In genomic region chr12:128817115-128818015, GRCh38 we compare ENCODE assay signal across 8 cellular contexts. TPM values are rescaled to one million over a fixed set of nuclear protein-coding genes. Genes with fewer than 3 reads are reported as not detected.
DNase-seq lines count a peak whose midpoint lies in the region; ATAC-seq, FAIRE-seq and TF ChIP-seq lines count a peak whose summit lies in the region.

No MANE protein-coding gene starts in this region.

- intact Hi-C loops in K562 (cut with micrococcal nuclease): no loop called here

- in situ Hi-C loops in G401 (cut with HindIII; ENCODE audit: low sequenced_read_pairs): no loop called here
- in situ Hi-C loops in K562 (cut with MboI): no loop called here

- no peaks in the 10 kb centered on the region for H3K9me3 Mint-ChIP-seq in type B pancreatic cell

- CTCF ChIA-PET in K562 (lab: Yijun Ruan, JAX; ENCODE audit: low intra/inter-chr PET ratio): no interaction called here

- H3K36me3 ChIP-seq in K562 (ENCODE audit: control insufficient read depth, insufficient read depth, low read length): peaks cover 53% of the 10 kb centered on the region; the same call in 2 of the 3 replicates

- BruUV-seq in K562 (replicated peaks; lab: Mats Ljungman, UMichigan): no TSS peak

- 34% methylated on average over 8 of the region's 8 CpGs for WGBS in K562 (ENCODE audit: insufficient coverage, low coverage, missing lambda C conversion rate)

- peak overlapping the region; percentile 82 for H3K27ac Mint-ChIP-seq in type B pancreatic cell

- no peak for TF ChIP-seq RAD21 in K562 (CRISPR knock-in tag; conservative IDR thresholded peaks at IDR 0.05 in 1 of 2, IDR thresholded peaks at IDR 0.05 in 1 of 2)

- no peaks in the 10 kb centered on the region for H3K9me3 ChIP-seq in K562 (replicated peaks; ENCODE audit: control insufficient read depth, insufficient read depth, low read depth, low read length)

- no peaks in the 10 kb centered on the region for H3K27me3 Mint-ChIP-seq in type B pancreatic cell

- H3K79me2 ChIP-seq in K562 (ENCODE audit: control insufficient read depth, insufficient read depth, low read length): peaks cover 88% of the 10 kb centered on the region

- peaks cover 13% of the 10 kb centered on the region for H4K20me1 ChIP-seq in K562 (replicated peaks; ENCODE audit: control insufficient read depth, insufficient read depth, low read length)

- no peak for TF ChIP-seq CTCF in K562 (IDR thresholded peaks at IDR 0.05 in 2 of 3, conservative IDR thresholded peaks at IDR 0.05 in 1 of 3; ENCODE audit: insufficient read depth in 2 of 3, low read depth in 1 of 3, low read length in 3 of 3)
- no peak for TF ChIP-seq CTCF in type B pancreatic cell (conservative IDR thresholded peaks at IDR 0.05)

- FAIRE-seq in K562 (lab: Jason Lieb, UNC): peak; percentile 42

- no peak overlapping the region for H3K4me3 ChIP-seq in K562

- peaks cover 46% of the 10 kb centered on the region for H3K4me1 Mint-ChIP-seq in type B pancreatic cell (ENCODE audit: unreplicated experiment)

- H3K4me1 ChIP-seq in K562 (replicated peaks in 1 of 2; ENCODE audit: control insufficient read depth in 2 of 2, insufficient read depth in 2 of 2, low read length in 2 of 2): peaks cover 12% of the 10 kb centered on the region in 2 experiments; a peak in 4 of 5 replicates

- H2AFZ ChIP-seq in K562 (ENCODE audit: low read depth, low read length): no peak overlapping the region

- ATAC-seq in GM21381 (IDR thresholded peaks at IDR 0.05; ENCODE audit: unreplicated experiment) (peak; percentile 37), K562 (peak; percentile 64), left lobe of liver (peak; percentile 92)

- H3K27me3 ChIP-seq in K562 (ENCODE audit: control insufficient read depth in 2 of 2, insufficient read depth in 2 of 2, low read length in 2 of 2): no peaks in the 10 kb centered on the region

- peak overlapping the region; percentile 34; the same call in 1 of the 2 replicates for H3K4me2 ChIP-seq in K562 (ENCODE audit: insufficient read depth, low read length)

- peak; percentile 83 for DNase-seq in G401 (ENCODE audit: low spot score)
- peak; percentile 60 for DNase-seq in HK-2 (ENCODE audit: unreplicated experiment)
- peak in 1 of 4 experiments; percentile 17 for DNase-seq in K562 (ENCODE audit: extremely low read depth in 1 of 4, low spot score in 3 of 4)
- DNase-seq in left lobe of liver (ENCODE audit: low spot score): peak; percentile 76
- DNase-seq in type B pancreatic cell (ENCODE audit: extremely low spot score, unreplicated experiment): no peak
- no peak for DNase-seq in RKO (ENCODE audit: low spot score)
- no peak for DNase-seq in DMS79 (lab: John Stamatoyannopoulos, UW)

- no peak for TF ChIP-seq EP300 in K562 (IDR thresholded peaks at IDR 0.05; ENCODE audit: low read length)

- POLR2A ChIA-PET in K562 (lab: Yijun Ruan, JAX): no interaction called here

- peak overlapping the region in 1 of 2 experiments; percentile 32; a peak in 1 of 4 replicates for H3K9ac ChIP-seq in K562 (ENCODE audit: insufficient read depth in 1 of 2, low read depth in 2 of 2, low read length in 2 of 2)

- H3K9me1 ChIP-seq in K562 (ENCODE audit: control insufficient read depth, insufficient read depth, low read length): peaks cover 3% of the 10 kb centered on the region

- no peak for TF ChIP-seq POLR2A in K562 (conservative IDR thresholded peaks at IDR 0.05)

- H3K4me3 Mint-ChIP-seq in type B pancreatic cell: peak overlapping the region; percentile 12

- H3K36me3 Mint-ChIP-seq in type B pancreatic cell: peaks cover 36% of the 10 kb centered on the region

- H3K27ac ChIP-seq in K562 (ENCODE audit: extremely low read depth, low read depth, low read length): no peak overlapping the region

TF ChIP-seq in K562, 482 proteins besides CTCF, POLR2A, EP300 and RAD21:
- TF ChIP-seq ATF3 (IDR thresholded peaks at IDR 0.05) (peak; percentile 66), ATF3 (CRISPR knock-in tag; conservative IDR thresholded peaks at IDR 0.05) (no peak), GMEB1 (CRISPR knock-in tag; IDR thresholded peaks at IDR 0.05) (no peak), NFE2 (IDR thresholded peaks at IDR 0.05; ENCODE audit: low read depth) (peak; percentile 63), JUN (IDR thresholded peaks at IDR 0.05; ENCODE audit: borderline replicate concordance, low read depth, low read length) (0 out of 2 replicates have a peak, but pooled peaks have one; percentile 32), JUN (CRISPR knock-in tag; IDR thresholded peaks at IDR 0.05; ENCODE audit: borderline replicate concordance) (no peak), FOXM1 (IDR thresholded peaks at IDR 0.05; ENCODE audit: low read depth) (no peak), FOXM1 (CRISPR knock-in tag; IDR thresholded peaks at IDR 0.05; ENCODE audit: low read depth) (no peak)

RNA-seq across cellular contexts. Expression of gene SLC15A4, which starts 6.4 kb away (rescaled TPM):
- total RNA-seq in G401 (2014; rRNA removed; shearing (Covaris generic)): 32.8 and 48.6 TPM in 2 replicates
- total RNA-seq in K562 (2011; cell fraction: chromatin; rRNA removed; ENCODE audit: low replicate concordance): 82.4 and 101 TPM in 2 replicates
- 67.8 and 70.2 TPM in 2 replicates for total RNA-seq in K562 (2011; cell fraction: nucleolus; rRNA removed)
- 84.8 and 86.1 TPM in 2 replicates for total RNA-seq in K562 (2011; cell fraction: nucleoplasm; rRNA removed)
- 10.0 and 13.3 TPM in 2 replicates for total RNA-seq in K562 (2014; rRNA removed)
- total RNA-seq in K562 (2014; rRNA removed; fragmentation: Illumina TruSeq; extraction: Trizol): 11.2 and 11.6 TPM in 2 replicates
- 10.8 and 11.6 TPM in 2 replicates for total RNA-seq in K562 (2015; rRNA removed; fragmentation: Illumina TruSeq; extraction: Trizol)
- total RNA-seq in K562 (2021): 11.6 and 13.0 TPM in 2 replicates
- polyA plus RNA-seq in K562 (2011; rRNA removed): 20.1 and 20.8 TPM in 2 replicates
- 15.5 and 16.4 TPM in 2 replicates for polyA plus RNA-seq in K562 (2011; cell fraction: cytosol; rRNA removed)
- polyA plus RNA-seq in K562 (2011; cell fraction: nucleus; rRNA removed): 30.0 and 31.3 TPM in 2 replicates
- polyA plus RNA-seq in K562 (2012): 10.2 and 10.7 TPM in 2 replicates
- polyA plus RNA-seq in K562 (2014; fragmentation: Illumina TruSeq; extraction: Trizol): 8.1 and 10.1 TPM in 2 replicates
- polyA plus RNA-seq in K562 (2014; fragmentation: Nextera tagmentation; extraction: Ambion mirVana): 1 to 10 TPM; 5.5 to 6.3 TPM
- polyA plus RNA-seq in K562 (2014; rRNA removed): 9.8 and 14.5 TPM in 2 replicates
- 36.3 and 38.4 TPM in 2 replicates for polyA minus RNA-seq in K562 (2011; rRNA and poly(A)+ RNA removed)
- polyA minus RNA-seq in K562 (2011; cell fraction: cytosol; rRNA and poly(A)+ RNA removed): 11.6 and 23.5 TPM in 2 replicates
- polyA minus RNA-seq in K562 (2011; cell fraction: nucleus; rRNA and poly(A)+ RNA removed): 34.2 and 42.0 TPM in 2 replicates
- 11.8 TPM for total RNA-seq in left lobe of liver
- 24.6 and 28.8 TPM in 2 replicates for total RNA-seq in type B pancreatic cell (ENCODE audit: low replicate concordance)

RNA-seq across cellular contexts. Expression of gene GLT1D1, which starts 35.9 kb away (rescaled TPM):
- total RNA-seq in G401 (2014; rRNA removed; shearing (Covaris generic)): 0.14 and 1.5 TPM in 2 replicates
- not detected in 2 replicates for total RNA-seq in K562 (2011; cell fraction: chromatin; rRNA removed; ENCODE audit: low replicate concordance)
- not detected in 2 replicates for total RNA-seq in K562 (2011; cell fraction: nucleolus; rRNA removed)
- not detected in 2 replicates for total RNA-seq in K562 (2011; cell fraction: nucleoplasm; rRNA removed)
- not detected in 2 replicates for total RNA-seq in K562 (2014; rRNA removed)
- total RNA-seq in K562 (2014; rRNA removed; fragmentation: Illumina TruSeq; extraction: Trizol): not detected in 2 replicates
- not detected in 2 replicates for total RNA-seq in K562 (2015; rRNA removed; fragmentation: Illumina TruSeq; extraction: Trizol)
- 0.04 and 0.07 TPM in 2 replicates for total RNA-seq in K562 (2021)
- not detected in 2 replicates for polyA plus RNA-seq in K562 (2011; rRNA removed)
- not detected in 2 replicates for polyA plus RNA-seq in K562 (2011; cell fraction: cytosol; rRNA removed)
- polyA plus RNA-seq in K562 (2011; cell fraction: nucleus; rRNA removed): not detected in 2 replicates
- 0.04 TPM in 1 of 2 replicates, not detected in the other for polyA plus RNA-seq in K562 (2012)
- polyA plus RNA-seq in K562 (2014; fragmentation: Illumina TruSeq; extraction: Trizol): not detected in 2 replicates
- not detected for polyA plus RNA-seq in K562 (2014; fragmentation: Nextera tagmentation; extraction: Ambion mirVana)
- polyA plus RNA-seq in K562 (2014; rRNA removed): not detected in 2 replicates
- not detected in 2 replicates for polyA minus RNA-seq in K562 (2011; rRNA and poly(A)+ RNA removed)
- not detected in 2 replicates for polyA minus RNA-seq in K562 (2011; cell fraction: cytosol; rRNA and poly(A)+ RNA removed)
- polyA minus RNA-seq in K562 (2011; cell fraction: nucleus; rRNA and poly(A)+ RNA removed): not detected in 2 replicates
- total RNA-seq in left lobe of liver: 15.9 TPM
- total RNA-seq in type B pancreatic cell (ENCODE audit: low replicate concordance): 2.5 and 2.6 TPM in 2 replicates

Comparison
In these comparisons a context has a peak if more than half of its experiments do, and no peak if none do; other contexts are left out.
1. DNase-seq: peak in G401 (single experiment), HK-2 (single experiment) and left lobe of liver (single experiment); none in type B pancreatic cell (single experiment), RKO (single experiment) and DMS79 (single experiment).
2. ATAC-seq: peak in every context shown above with its lines; median percentile 92 in left lobe of liver; 64 in K562; 37 in GM21381.